ENCODE assay signal across 8 cellular contexts in the genomic region with DNA sequence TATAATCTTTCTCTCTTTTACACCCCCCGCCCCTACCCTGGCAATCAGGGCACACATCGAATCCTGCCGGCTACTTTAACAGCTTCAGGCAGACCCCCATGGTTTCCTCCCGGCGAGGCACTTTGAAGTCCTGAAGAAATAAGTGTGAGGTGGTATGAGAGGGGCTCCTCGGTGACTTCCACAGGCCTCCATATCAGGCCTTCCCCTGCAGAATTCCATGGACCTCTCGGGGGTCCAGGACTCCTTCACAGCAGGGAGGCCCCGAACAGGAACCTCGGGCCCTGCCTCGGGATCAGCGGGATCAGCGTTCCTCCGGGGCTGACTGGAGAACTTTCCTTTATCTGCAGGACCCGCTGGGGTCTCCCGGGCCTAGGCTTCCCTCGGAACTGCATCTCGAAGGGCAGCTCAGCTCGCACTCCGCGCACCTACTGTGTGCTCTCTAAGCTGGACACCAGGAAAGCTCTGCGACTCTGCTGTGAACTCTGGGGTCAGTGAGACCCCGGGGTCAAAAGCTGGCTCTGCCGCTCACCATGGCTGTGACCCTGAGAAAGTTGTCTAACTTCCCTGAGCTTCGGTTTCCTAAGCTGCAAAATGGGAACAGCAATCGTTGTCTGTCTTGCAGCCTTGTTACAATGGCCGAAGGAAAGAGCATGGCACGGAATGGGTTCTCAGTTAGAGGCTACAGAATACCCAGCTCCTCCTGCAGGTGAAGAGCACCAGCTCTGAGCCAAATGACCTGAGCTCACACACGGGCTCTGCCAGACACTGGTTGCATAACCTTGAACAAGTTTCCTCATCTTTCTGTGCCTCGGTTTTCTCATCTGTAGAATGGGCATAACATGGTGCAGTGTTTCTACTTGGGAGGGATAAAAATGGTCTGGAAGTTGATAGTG.
DNase-seq lines count a peak whose midpoint lies in the region; ATAC-seq and TF ChIP-seq lines count a peak whose summit lies in the region.

No MANE protein-coding gene starts in this region.

- H3K23ac ChIP-seq in trophoblast cell (ENCODE audit: low read length): no peak overlapping the region

- H3K27me3 Mint-ChIP-seq in CD4-positive, CD25-positive, alpha-beta regulatory T cell: peaks cover 6% of the 10 kb centered on the region
- H3K27me3 Mint-ChIP-seq in glutamatergic neuron (ENCODE audit: unreplicated experiment): peaks cover 8% of the 10 kb centered on the region

- peaks cover 5 to 23% (median 14%) of the 10 kb centered on the region in 4 donors for H3K4me1 Mint-ChIP-seq in CD4-positive, CD25-positive, alpha-beta regulatory T cell
- no peaks in the 10 kb centered on the region for H3K4me1 Mint-ChIP-seq in glutamatergic neuron (ENCODE audit: low read depth, unreplicated experiment)

- peak overlapping the region; percentile 7 for H2BK5ac ChIP-seq in trophoblast cell (ENCODE audit: low read depth, low read length, poor library complexity)

- no peak overlapping the region for H3K4me3 ChIP-seq in CD4-positive, CD25-positive, alpha-beta regulatory T cell (ENCODE audit: low read depth, low read length)
- peak overlapping the region; percentile 27 for H3K4me3 ChIP-seq in NT2/D1 (ENCODE audit: insufficient read length, low read depth)
- H3K4me3 ChIP-seq in trophoblast cell (ENCODE audit: low read depth, low read length): no peak overlapping the region

- peak overlapping the region; percentile 64 for H4K91ac ChIP-seq in trophoblast cell (ENCODE audit: low read depth, low read length)

- peak overlapping the region in 1 of 4 donors; percentile 44 for H3K4me3 Mint-ChIP-seq in CD4-positive, CD25-positive, alpha-beta regulatory T cell
- peak overlapping the region; percentile 43 for H3K4me3 Mint-ChIP-seq in glutamatergic neuron (ENCODE audit: unreplicated experiment)

- no peaks in the 10 kb centered on the region for H3K36me3 ChIP-seq in CD4-positive, CD25-positive, alpha-beta regulatory T cell (ENCODE audit: control insufficient read depth, insufficient read depth, low read length)
- H3K36me3 ChIP-seq in NT2/D1 (ENCODE audit: insufficient read depth, insufficient read length, low read length) (no peaks in the 10 kb centered on the region), trophoblast cell (ENCODE audit: control insufficient read depth in 1 of 2, insufficient read depth in 2 of 2, low read length in 2 of 2) (no peaks in the 10 kb centered on the region)

- ATAC-seq in CD4-positive, CD25-positive, alpha-beta regulatory T cell (ENCODE audit: low read depth in 2 of 2): no peak
- ATAC-seq in HG02970 (IDR thresholded peaks at IDR 0.05; ENCODE audit: low FRiP score, unreplicated experiment) (no peak), HG03571 (IDR thresholded peaks at IDR 0.05; ENCODE audit: unreplicated experiment) (no peak)

- H3K9ac ChIP-seq in NT2/D1 (ENCODE audit: insufficient read length, low read depth) (peak overlapping the region; percentile 71), trophoblast cell (ENCODE audit: low read length) (no peak overlapping the region)

- H3K4me2 ChIP-seq in trophoblast cell (ENCODE audit: low read length): peak overlapping the region; percentile 56

- peak overlapping the region; percentile 16 for H3K14ac ChIP-seq in trophoblast cell (ENCODE audit: low read length)

- H2AFZ ChIP-seq in trophoblast cell (ENCODE audit: insufficient read depth, low read length, poor library complexity): no peak overlapping the region

- WGBS in trophoblast cell (ENCODE audit: extremely low coverage, insufficient coverage, insufficient read length): no CpG with 5 or more reads among the region's 29 CpGs

- H3K79me2 ChIP-seq in trophoblast cell (ENCODE audit: control insufficient read depth, insufficient read depth, low read length, poor library complexity): no peaks in the 10 kb centered on the region

- peak overlapping the region; percentile 8 for H3K18ac ChIP-seq in trophoblast cell (ENCODE audit: low read length)

- peaks cover 8% of the 10 kb centered on the region for H3K4me1 ChIP-seq in CD4-positive, CD25-positive, alpha-beta regulatory T cell (ENCODE audit: control insufficient read depth, insufficient read depth, low read length, poor library complexity, severe bottlenecking)
- H3K4me1 ChIP-seq in NT2/D1 (ENCODE audit: insufficient read depth, insufficient read length) (peaks cover 17% of the 10 kb centered on the region), trophoblast cell (ENCODE audit: control insufficient read depth in 1 of 2, insufficient read depth in 2 of 2, low read length in 2 of 2) (peaks cover 21 to 27% of the 10 kb centered on the region in 2 experiments)

- TF ChIP-seq CTCF in glutamatergic neuron (IDR thresholded peaks at IDR 0.05; ENCODE audit: partially characterized antibody, unreplicated experiment): no peak

- no peaks in the 10 kb centered on the region for H3K36me3 Mint-ChIP-seq in CD4-positive, CD25-positive, alpha-beta regulatory T cell
- no peaks in the 10 kb centered on the region for H3K36me3 Mint-ChIP-seq in glutamatergic neuron (ENCODE audit: unreplicated experiment)

- H2AK5ac ChIP-seq in trophoblast cell (ENCODE audit: low read length): peak overlapping the region; percentile 2

- H4K12ac ChIP-seq in trophoblast cell (ENCODE audit: low read depth, low read length): no peak overlapping the region

- no peaks in the 10 kb centered on the region for H3K9me3 ChIP-seq in CD4-positive, CD25-positive, alpha-beta regulatory T cell (ENCODE audit: control insufficient read depth in 2 of 2, low read length in 2 of 2)
- H3K9me3 ChIP-seq in NT2/D1 (ENCODE audit: insufficient read depth, low read length): no peaks in the 10 kb centered on the region
- no peaks in the 10 kb centered on the region for H3K9me3 ChIP-seq in trophoblast cell (ENCODE audit: insufficient read depth, low read depth, low read length)

- H3K27ac ChIP-seq in CD4-positive, CD25-positive, alpha-beta regulatory T cell (ENCODE audit: insufficient read depth, low read length, poor library complexity, severe bottlenecking): no peak overlapping the region
- no peak overlapping the region for H3K27ac ChIP-seq in trophoblast cell (ENCODE audit: low read depth, low read length)

- peak overlapping the region; percentile 44 for H2BK12ac ChIP-seq in trophoblast cell (ENCODE audit: low read length)

- no peak for DNase-seq in CD4-positive, CD25-positive, alpha-beta regulatory T cell
- DNase-seq in NT2/D1 (ENCODE audit: low read depth, low spot score) (no peak), glutamatergic neuron (no peak), trophoblast cell (no peak), NCI-H774 (lab: John Stamatoyannopoulos, UW) (no peak), inferior parietal cortex (ENCODE audit: extremely low spot score) (no peak)

- H3K79me1 ChIP-seq in trophoblast cell (ENCODE audit: low read length): peaks cover 27% of the 10 kb centered on the region

- H3K9me3 Mint-ChIP-seq in CD4-positive, CD25-positive, alpha-beta regulatory T cell: peaks cover 0 to 2% (median 0%) of the 10 kb centered on the region in 7 donors
- H3K9me3 Mint-ChIP-seq in glutamatergic neuron (ENCODE audit: unreplicated experiment): peaks cover 2% of the 10 kb centered on the region

- H2BK120ac ChIP-seq in trophoblast cell (ENCODE audit: insufficient read depth, low read length, poor library complexity): peak overlapping the region; percentile 41

- H4K8ac ChIP-seq in trophoblast cell (ENCODE audit: low read depth, low read length): peak overlapping the region; percentile 12

- no peaks in the 10 kb centered on the region for H3K27me3 ChIP-seq in CD4-positive, CD25-positive, alpha-beta regulatory T cell (ENCODE audit: control insufficient read depth, insufficient read depth, low read length)
- no peaks in the 10 kb centered on the region for H3K27me3 ChIP-seq in NT2/D1 (ENCODE audit: insufficient read depth, insufficient read length)
- H3K27me3 ChIP-seq in trophoblast cell (ENCODE audit: insufficient read depth, low read length): no peaks in the 10 kb centered on the region

- H3K27ac Mint-ChIP-seq in CD4-positive, CD25-positive, alpha-beta regulatory T cell: peak overlapping the region in 2 of 3 donors; percentile 39 to 77
- H3K27ac Mint-ChIP-seq in glutamatergic neuron (ENCODE audit: unreplicated experiment): no peak overlapping the region

- H3K4ac ChIP-seq in trophoblast cell (ENCODE audit: low read depth, low read length): no peak overlapping the region
